Comparison of ENCODE assay signal across 18 cellular contexts in the genomic region with DNA sequence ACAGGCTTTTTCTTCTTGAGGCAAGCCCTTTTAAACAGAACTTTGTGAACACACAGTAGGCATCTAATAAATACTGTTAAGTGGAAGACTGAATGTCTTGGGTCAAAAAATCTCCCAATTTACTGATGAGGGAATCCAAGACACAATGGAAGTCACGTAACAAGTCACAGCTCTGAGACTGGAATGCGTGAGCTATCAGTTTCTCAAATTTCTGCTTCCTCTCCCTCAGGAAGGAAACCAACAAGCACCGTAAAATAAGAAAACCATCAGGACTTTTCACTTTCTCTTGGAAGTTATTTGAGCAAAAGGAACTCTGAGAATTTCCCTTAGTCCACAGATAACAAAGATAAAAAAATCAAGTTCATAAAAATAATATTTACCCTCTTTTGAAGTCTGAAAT. TPM values are rescaled to one million over a fixed set of nuclear protein-coding genes. Genes with fewer than 3 reads are reported as not detected.
DNase-seq lines count a peak whose midpoint lies in the region; ATAC-seq, FAIRE-seq and TF ChIP-seq lines count a peak whose summit lies in the region.
"Had no signal": no experiment of that assay in that cellular context is flagged by ENCODE, and none has a peak within 500 bp of the region (broad histone marks: within the 10 kb centered on the region; RNA-seq: fewer than 3 reads in every experiment).

No MANE protein-coding gene starts in this region.

- no peaks in the 10 kb centered on the region for H3F3A ChIP-seq in neural progenitor cell (ENCODE audit: low read depth)

- intact Hi-C loops in endothelial cell of umbilical vein (cut with micrococcal nuclease), result loop anchor here (1.0 to 10.0 kb wide), 3 partner anchors 10 to 436 kb away; a partner anchor contains a TSS

- TF ChIP-seq POLR2A in endothelial cell of umbilical vein (IDR thresholded peaks at IDR 0.05; ENCODE audit: low read depth, low read length) (no peak), upper lobe of left lung (IDR thresholded peaks at IDR 0.05) (no peak)

- H3K79me2 ChIP-seq in endothelial cell of umbilical vein (ENCODE audit: control insufficient read depth, insufficient read depth, low read length), result no peaks in the 10 kb centered on the region
- H3K79me2 ChIP-seq in neural progenitor cell (ENCODE audit: low read depth), result no peaks in the 10 kb centered on the region

- CTCF ChIA-PET in endothelial cell of umbilical vein (lab: Charles Lee), result interaction anchor here (1.0 to 2.0 kb wide), 3 partner anchors 11 to 90 kb away, joined by 4 to 11 read pairs (median 7); no protein-coding TSS in a partner anchor

- H3K27me3 Mint-ChIP-seq in T-helper 17 cell, result no peaks in the 10 kb centered on the region
- peaks cover 2% of the 10 kb centered on the region for H3K27me3 Mint-ChIP-seq in neural progenitor cell (ENCODE audit: insufficient read depth, low read depth)
- H3K27me3 Mint-ChIP-seq: activated CD4-positive, alpha-beta T cell treated with anti-CD3 and anti-CD28 coated beads, Interleukin-2, amount 10 ng/mL, durations not matched to agents 24 days and 14 days; activated naive CD8-positive, alpha-beta T cell treated with anti-CD3 and anti-CD28 coated beads, Interleukin-2, amount 10 ng/mL, durations not matched to agents 7 days and 5 days had no signal

- peak overlapping the region in 1 of 3 experiments; percentile 26 for H3K4me3 ChIP-seq in endothelial cell of umbilical vein (replicated peaks in 1 of 3; ENCODE audit: insufficient read depth in 1 of 3, low read depth in 1 of 3, low read length in 3 of 3)
- no peak overlapping the region for H3K4me3 ChIP-seq in neural progenitor cell
- no peak overlapping the region for H3K4me3 ChIP-seq in upper lobe of left lung
- H3K4me3 ChIP-seq: K562, SJCRH30 had no signal

- 56 to 77% methylated on average over 3 of the region's 3 CpGs for WGBS in upper lobe of left lung, 2 donors

- H3K27ac ChIP-seq in endothelial cell of umbilical vein (ENCODE audit: insufficient read depth, low read depth, low read length), result peak overlapping the region; percentile 7
- H3K27ac ChIP-seq in neural progenitor cell, result no peak overlapping the region
- peak overlapping the region in 3 of 4 donors; percentile 36 to 46 (median 36) for H3K27ac ChIP-seq in upper lobe of left lung
- H3K27ac ChIP-seq: SJCRH30 had no signal

- H3K27ac Mint-ChIP-seq in T-helper 17 cell (peak overlapping the region; percentile 62), neural progenitor cell (no peak overlapping the region)
- H3K27ac Mint-ChIP-seq: activated CD4-positive, alpha-beta T cell treated with anti-CD3 and anti-CD28 coated beads, Interleukin-2, amount 10 ng/mL, durations not matched to agents 24 days and 14 days; activated naive CD8-positive, alpha-beta T cell treated with anti-CD3 and anti-CD28 coated beads, Interleukin-2, amount 10 ng/mL, durations not matched to agents 7 days and 5 days had no signal

- H3K4me3 Mint-ChIP-seq in T-helper 17 cell, result no peak overlapping the region
- no peak overlapping the region for H3K4me3 Mint-ChIP-seq in neural progenitor cell
- H3K4me3 Mint-ChIP-seq: activated CD4-positive, alpha-beta T cell treated with anti-CD3 and anti-CD28 coated beads, Interleukin-2, amount 10 ng/mL, durations not matched to agents 24 days and 14 days; activated naive CD8-positive, alpha-beta T cell treated with anti-CD3 and anti-CD28 coated beads, Interleukin-2, amount 10 ng/mL, durations not matched to agents 7 days and 5 days had no signal

- in situ Hi-C loops in KBM-7 (cut with MboI; ENCODE audit: low pct_unique_long_range_greater_than_20kb, low sequenced_read_pairs), result no loop called here

- peak overlapping the region; percentile 77 for H3K4me2 ChIP-seq in endothelial cell of umbilical vein (ENCODE audit: insufficient read depth, low read length)
- H3K4me2 ChIP-seq in neural progenitor cell, result no peak overlapping the region

- no peak for TF ChIP-seq CTCF in endothelial cell of umbilical vein (IDR thresholded peaks at IDR 0.05; ENCODE audit: extremely low read depth in 1 of 2, insufficient read depth in 1 of 2, low read depth in 1 of 2, low read length in 2 of 2)
- TF ChIP-seq CTCF in neural progenitor cell (IDR thresholded peaks at IDR 0.05), result no peak
- TF ChIP-seq CTCF in upper lobe of left lung (IDR thresholded peaks at IDR 0.05), result no peak

- no peak for ATAC-seq in T-helper 17 cell
- ATAC-seq in upper lobe of left lung (ENCODE audit: low FRiP score in 2 of 2), result no peak
- ATAC-seq: K562, Panc1 had no signal

- FAIRE-seq in endothelial cell of umbilical vein (lab: Jason Lieb, UNC), result peak; percentile 79
- FAIRE-seq: H54, K562 had no signal

- peaks cover 33% of the 10 kb centered on the region for H3K4me1 ChIP-seq in endothelial cell of umbilical vein (ENCODE audit: control insufficient read depth, extremely low read depth, insufficient read depth, low read length)
- peaks cover 19% of the 10 kb centered on the region for H3K4me1 ChIP-seq in neural progenitor cell
- H3K4me1 ChIP-seq in upper lobe of left lung, result peaks cover 0 to 11% (median 0%) of the 10 kb centered on the region in 4 donors

- no peaks in the 10 kb centered on the region for H3K9me1 ChIP-seq in endothelial cell of umbilical vein (replicated peaks; ENCODE audit: control insufficient read depth, extremely low read depth, insufficient read depth, low read length)

- no peaks in the 10 kb centered on the region for H3K9me3 Mint-ChIP-seq in neural progenitor cell
- H3K9me3 Mint-ChIP-seq: activated CD4-positive, alpha-beta T cell treated with anti-CD3 and anti-CD28 coated beads, Interleukin-2, amount 10 ng/mL, durations not matched to agents 24 days and 14 days; activated naive CD8-positive, alpha-beta T cell treated with anti-CD3 and anti-CD28 coated beads, Interleukin-2, amount 10 ng/mL, durations not matched to agents 7 days and 5 days had no signal

- H3K4me1 Mint-ChIP-seq in T-helper 17 cell (peaks cover 24% of the 10 kb centered on the region), neural progenitor cell (peaks cover 3% of the 10 kb centered on the region)

- dilution Hi-C loops in endothelial cell of umbilical vein (cut with MboI; ENCODE audit: extremely low pct_ligation_motif_present, low sequenced_read_pairs), result no loop called here

- BruUV-seq in endothelial cell of umbilical vein (replicated peaks; lab: Mats Ljungman, UMichigan), result no TSS peak

- H4K20me1 ChIP-seq in endothelial cell of umbilical vein (replicated peaks; ENCODE audit: control insufficient read depth, extremely low read depth, insufficient read depth, low read length) (no peaks in the 10 kb centered on the region), neural progenitor cell (ENCODE audit: low read depth) (no peaks in the 10 kb centered on the region)

- peak overlapping the region; percentile 33 for H3K9ac ChIP-seq in endothelial cell of umbilical vein (replicated peaks; ENCODE audit: extremely low read depth, insufficient read depth, low read length)
- H3K9ac ChIP-seq in neural progenitor cell, result no peak overlapping the region

- H3K36me3 Mint-ChIP-seq in T-helper 17 cell (ENCODE audit: low read depth) (no peaks in the 10 kb centered on the region), neural progenitor cell (no peaks in the 10 kb centered on the region)

- no peaks in the 10 kb centered on the region for H3K36me3 ChIP-seq in endothelial cell of umbilical vein (ENCODE audit: control insufficient read depth in 2 of 2, extremely low read depth in 1 of 2, insufficient read depth in 2 of 2, low read length in 2 of 2)
- H3K36me3 ChIP-seq in neural progenitor cell, result no peaks in the 10 kb centered on the region
- H3K36me3 ChIP-seq in upper lobe of left lung, result no peaks in the 10 kb centered on the region

- TF ChIP-seq EP300 in upper lobe of left lung (IDR thresholded peaks at IDR 0.05), result no peak

- DNase-seq in T-helper 17 cell (no peak), endothelial cell of umbilical vein (ENCODE audit: low read depth, low spot score) (peak; percentile 72), neural progenitor cell (ENCODE audit: low spot score) (peak; percentile 17), upper lobe of left lung (no peak), KBM-7 (no peak), D341Med (ENCODE audit: low spot score) (no peak)
- no peak for DNase-seq in stimulated activated CD4-positive, alpha-beta T cell treated with anti-CD3 and anti-CD28 coated beads, Interleukin-15, amount 100 ng/mL, for 24 hours
- DNase-seq: activated CD4-positive, alpha-beta T cell treated with anti-CD3 and anti-CD28 coated beads, Interleukin-2, amount 10 ng/mL, durations not matched to agents 24 days and 14 days; activated naive CD8-positive, alpha-beta T cell treated with anti-CD3 and anti-CD28 coated beads, Interleukin-2, amount 10 ng/mL, durations not matched to agents 7 days and 5 days; kidney glomerular epithelial cell; NCI-H187 treated with DMSO at 0.1 percent for 48 hours; NCI-H345; retina; SJCRH30 had no signal

- POLR2A ChIA-PET in endothelial cell of umbilical vein (lab: Charles Lee), result no interaction called here

- H3K9me3 ChIP-seq in T-helper 17 cell (ENCODE audit: control insufficient read depth, low read length, poor library complexity, severe bottlenecking) (no peaks in the 10 kb centered on the region), endothelial cell of umbilical vein (replicated peaks; ENCODE audit: control insufficient read depth, insufficient read depth, low read length) (no peaks in the 10 kb centered on the region), neural progenitor cell (ENCODE audit: low read depth) (no peaks in the 10 kb centered on the region), upper lobe of left lung (no peaks in the 10 kb centered on the region)

- H3K27me3 ChIP-seq in endothelial cell of umbilical vein (ENCODE audit: control insufficient read depth in 2 of 2, insufficient read depth in 2 of 2, low read length in 2 of 2) (no peaks in the 10 kb centered on the region), neural progenitor cell (no peaks in the 10 kb centered on the region), upper lobe of left lung (no peaks in the 10 kb centered on the region)
- H3K27me3 ChIP-seq: SJCRH30 had no signal

- H2AFZ ChIP-seq in endothelial cell of umbilical vein (ENCODE audit: low read depth, low read length) (peak overlapping the region; percentile 84), neural progenitor cell (replicated peaks) (peak overlapping the region; percentile 36)

RNA-seq across cellular contexts. Expression of a gene that starts 50.1 kb away (rescaled TPM):
- total RNA-seq in T-helper 17 cell, result under 1 TPM; 0.27 to 0.47 TPM
- 0.23 TPM in 1 of 2 replicates, not detected in the other for total RNA-seq in endothelial cell of umbilical vein
- polyA plus RNA-seq in endothelial cell of umbilical vein, result not detected in 2 replicates
- polyA plus RNA-seq in endothelial cell of umbilical vein (2011; cell fraction: cytosol; rRNA removed), result not detected in 2 replicates
- not detected in 2 replicates for polyA plus RNA-seq in endothelial cell of umbilical vein (2011; cell fraction: nucleus; rRNA removed)
- not detected in 2 replicates for polyA plus RNA-seq in endothelial cell of umbilical vein (2012)
- not detected in 2 replicates for polyA minus RNA-seq in endothelial cell of umbilical vein
- polyA minus RNA-seq in endothelial cell of umbilical vein (2011; cell fraction: cytosol; rRNA and poly(A)+ RNA removed), result not detected
- polyA minus RNA-seq in endothelial cell of umbilical vein (2011; cell fraction: nucleus; rRNA and poly(A)+ RNA removed), result 0.29 TPM in 1 of 2 replicates, not detected in the other
- 0.31 TPM in 1 of 2 replicates, not detected in the other for total RNA-seq in neural progenitor cell (ENCODE audit: low replicate concordance)
- total RNA-seq in upper lobe of left lung, result 10 to 100 TPM in 1 of 6 donors, 1 to 10 TPM in 4, under 1 TPM in 1; 0.46 to 14.7 (median 2.8) TPM
- total RNA-seq: mononuclear cell had no signal

Comparison
In these comparisons a context has a peak if more than half of its experiments do, and no peak if none do; other contexts are left out.
1. DNase-seq: peak in endothelial cell of umbilical vein (single experiment) and neural progenitor cell (single experiment); none in T-helper 17 cell (0 of 3), upper lobe of left lung (0 of 2), stimulated activated CD4-positive, alpha-beta T cell treated with anti-CD3 and anti-CD28 coated beads, Interleukin-15, amount 100 ng/mL, for 24 hours (single experiment), KBM-7 (single experiment) and D341Med (single experiment).